Comparison of ENCODE assay signal across 25 cellular contexts in genomic region chr15:81343371-81343770, GRCh38. TPM values are rescaled to one million over a fixed set of nuclear protein-coding genes. Genes with fewer than 3 reads are reported as not detected.
DNase-seq lines count a peak whose midpoint lies in the region; ATAC-seq and TF ChIP-seq lines count a peak whose summit lies in the region.
"Had no signal": no experiment of that assay in that cellular context is flagged by ENCODE, and none has a peak within 500 bp of the region (broad histone marks: within the 10 kb centered on the region; RNA-seq: fewer than 3 reads in every experiment).

No MANE protein-coding gene starts in this region.

- H3K4me3 ChIP-seq in esophagus muscularis mucosa = no peak overlapping the region
- H3K4me3 ChIP-seq: A549; BLaER1 treated with 17β-estradiol and CSF1 and Interleukin-3, amounts not matched to agents 10 nM and 100 nM; GM12878 had no signal

- WGBS in esophagus muscularis mucosa = 93% methylated on average over 4 of the region's 4 CpGs

- ATAC-seq in memory B cell (ENCODE audit: low read depth) = no peak
- ATAC-seq: A549; CD8-positive, alpha-beta T cell; GM12878 had no signal

- peaks cover 2 to 15% (median 13%) of the 10 kb centered on the region in 4 donors for H3K4me1 ChIP-seq in esophagus muscularis mucosa
- H3K4me1 ChIP-seq: Caco-2 had no signal

- no peaks in the 10 kb centered on the region for H3K4me1 Mint-ChIP-seq in activated CD4-positive, alpha-beta T cell treated with anti-CD3 and anti-CD28 coated beads, Interleukin-2, amount 10 ng/mL, durations not matched to agents 24 days and 14 days
- no peaks in the 10 kb centered on the region for H3K4me1 Mint-ChIP-seq in memory B cell
- H3K4me1 Mint-ChIP-seq: B cell had no signal

- no peak overlapping the region for H3K27ac Mint-ChIP-seq in activated CD4-positive, alpha-beta T cell treated with anti-CD3 and anti-CD28 coated beads, Interleukin-2, amount 10 ng/mL, durations not matched to agents 24 days and 14 days
- H3K27ac Mint-ChIP-seq in memory B cell = peak overlapping the region; percentile 33
- H3K27ac Mint-ChIP-seq: B cell; CD4-positive, alpha-beta T cell; CD8-positive, alpha-beta T cell had no signal

- peak; percentile 19 for DNase-seq in activated CD4-positive, alpha-beta T cell treated with anti-CD3 and anti-CD28 coated beads, Interleukin-2, amount 10 ng/mL, durations not matched to agents 24 days and 14 days
- no peak for DNase-seq in activated CD4-positive, alpha-beta T cell treated with anti-CD3 and anti-CD28 coated beads, Interleukin-2, amount 50 U/mL, for 1 hour
- peak; percentile 60 for DNase-seq in esophagus muscularis mucosa (ENCODE audit: extremely low spot score)
- no peak for DNase-seq in memory B cell (ENCODE audit: low spot score in 2 of 2)
- DNase-seq in DMS153 (lab: John Stamatoyannopoulos, UW) = no peak
- no peak for DNase-seq in SIG-M5 (lab: John Stamatoyannopoulos, UW)
- DNase-seq: AML-193; Caco-2; Calu3; CD4-positive, alpha-beta T cell; CD8-positive, alpha-beta T cell; DMS53; DMS79; DND-41; EL; GDM1 had no signal

- no peak for TF ChIP-seq EP300 in esophagus muscularis mucosa (IDR thresholded peaks at IDR 0.05)

- intact Hi-C loops in activated CD4-positive, alpha-beta T cell treated with anti-CD3 and anti-CD28 coated beads, Interleukin-2, amount 10 ng/mL, durations not matched to agents 24 days and 14 days (cut with micrococcal nuclease) = no loop called here
- intact Hi-C loops in esophagus muscularis mucosa (cut with DNase I) = no loop called here

- no peaks in the 10 kb centered on the region for H3K36me3 ChIP-seq in esophagus muscularis mucosa
- H3K36me3 ChIP-seq: BLaER1 treated with 17β-estradiol and CSF1 and Interleukin-3, amounts not matched to agents 10 nM and 100 nM had no signal

- no peak overlapping the region for H3K27ac ChIP-seq in esophagus muscularis mucosa (replicated peaks in 1 of 4)
- H3K27ac ChIP-seq: 22Rv1; A549; BLaER1 treated with 17β-estradiol and CSF1 and Interleukin-3, amounts not matched to agents 10 nM and 100 nM; C4-2B had no signal

- no peak for TF ChIP-seq POLR2A in esophagus muscularis mucosa (IDR thresholded peaks at IDR 0.05; ENCODE audit: low read depth)

- H3K9me3 ChIP-seq in esophagus muscularis mucosa = no peaks in the 10 kb centered on the region
- H3K9me3 ChIP-seq: A549; BLaER1 treated with 17β-estradiol and CSF1 and Interleukin-3, amounts not matched to agents 10 nM and 100 nM; Caco-2 had no signal

- no peak overlapping the region for H3K4me3 Mint-ChIP-seq in activated CD4-positive, alpha-beta T cell treated with anti-CD3 and anti-CD28 coated beads, Interleukin-2, amount 10 ng/mL, durations not matched to agents 24 days and 14 days
- no peak overlapping the region for H3K4me3 Mint-ChIP-seq in memory B cell
- H3K4me3 Mint-ChIP-seq: B cell; CD4-positive, alpha-beta T cell; CD8-positive, alpha-beta T cell had no signal

- no peaks in the 10 kb centered on the region for H3K36me3 Mint-ChIP-seq in activated CD4-positive, alpha-beta T cell treated with anti-CD3 and anti-CD28 coated beads, Interleukin-2, amount 10 ng/mL, durations not matched to agents 24 days and 14 days (ENCODE audit: low read depth)
- no peaks in the 10 kb centered on the region for H3K36me3 Mint-ChIP-seq in memory B cell
- H3K36me3 Mint-ChIP-seq: CD8-positive, alpha-beta T cell had no signal

- TF ChIP-seq CTCF in esophagus muscularis mucosa (IDR thresholded peaks at IDR 0.05) = no peak

- H3K27me3 ChIP-seq in esophagus muscularis mucosa = no peaks in the 10 kb centered on the region
- H3K27me3 ChIP-seq: BLaER1 treated with 17β-estradiol and CSF1 and Interleukin-3, amounts not matched to agents 10 nM and 100 nM had no signal

- no peaks in the 10 kb centered on the region for H3K9me3 Mint-ChIP-seq in activated CD4-positive, alpha-beta T cell treated with anti-CD3 and anti-CD28 coated beads, Interleukin-2, amount 10 ng/mL, durations not matched to agents 24 days and 14 days
- no peaks in the 10 kb centered on the region for H3K9me3 Mint-ChIP-seq in memory B cell
- H3K9me3 Mint-ChIP-seq: CD4-positive, alpha-beta T cell; CD8-positive, alpha-beta T cell had no signal

- peaks cover 8% of the 10 kb centered on the region for H3K27me3 Mint-ChIP-seq in activated CD4-positive, alpha-beta T cell treated with anti-CD3 and anti-CD28 coated beads, Interleukin-2, amount 10 ng/mL, durations not matched to agents 24 days and 14 days
- H3K27me3 Mint-ChIP-seq in memory B cell = peaks cover 4% of the 10 kb centered on the region
- H3K27me3 Mint-ChIP-seq: CD4-positive, alpha-beta T cell had no signal

RNA-seq across cellular contexts. Expression of gene STARD5, which starts 19.4 kb away (rescaled TPM):
- 4.6 and 5.8 TPM in 2 replicates for total RNA-seq in activated CD4-positive, alpha-beta T cell treated with anti-CD3 and anti-CD28 coated beads, Interleukin-2, amount 10 ng/mL, durations not matched to agents 24 days and 14 days
- 1 to 10 TPM; 2.7 to 3.7 (median 3.0) TPM for total RNA-seq in esophagus muscularis mucosa
- total RNA-seq: G401 had no signal

RNA-seq across cellular contexts. Expression of gene TMC3, which starts 30.6 kb away (rescaled TPM):
- not detected in 2 replicates for total RNA-seq in activated CD4-positive, alpha-beta T cell treated with anti-CD3 and anti-CD28 coated beads, Interleukin-2, amount 10 ng/mL, durations not matched to agents 24 days and 14 days
- total RNA-seq in esophagus muscularis mucosa = under 1 TPM; 0.17 to 0.99 (median 0.47) TPM
- total RNA-seq: A172; B cell; Caco-2; Calu3; CD4-positive, alpha-beta T cell; CD8-positive, alpha-beta T cell; Daoy; G401; GM12878 had no signal

Comparison
In these comparisons a context has a peak if more than half of its experiments do, and no peak if none do; other contexts are left out.
1. DNase-seq: peak in activated CD4-positive, alpha-beta T cell treated with anti-CD3 and anti-CD28 coated beads, Interleukin-2, amount 10 ng/mL, durations not matched to agents 24 days and 14 days (single experiment) and esophagus muscularis mucosa (single experiment); none in activated CD4-positive, alpha-beta T cell treated with anti-CD3 and anti-CD28 coated beads, Interleukin-2, amount 50 U/mL, for 1 hour (single experiment), memory B cell (0 of 2), DMS153 (single experiment) and SIG-M5 (single experiment).